In the genomic region with DNA sequence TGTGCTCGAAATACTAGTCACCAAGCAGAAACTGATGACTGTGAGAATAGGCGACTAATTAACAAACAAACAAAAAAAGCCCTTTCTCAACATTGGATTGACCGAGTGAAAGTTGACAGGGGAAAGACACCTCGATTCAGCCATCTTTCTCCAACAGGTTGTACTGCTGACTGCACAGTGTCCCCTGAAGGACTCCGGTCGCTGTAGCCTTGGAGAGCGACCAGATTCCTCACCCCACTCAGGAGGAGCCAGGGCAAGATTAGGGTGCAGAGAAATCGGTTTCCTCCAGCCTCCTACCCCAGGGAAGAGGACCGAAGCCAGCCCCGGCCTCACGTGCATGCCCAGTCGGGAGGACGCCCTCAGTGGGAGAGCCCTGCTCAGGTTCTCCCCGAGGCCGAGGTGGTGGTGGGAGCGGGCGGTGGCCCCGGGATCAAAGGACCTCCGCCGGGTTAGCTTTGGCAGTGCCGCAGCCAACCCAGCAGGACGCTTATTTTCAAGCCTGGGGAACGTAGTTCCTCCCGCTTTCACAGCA, we compare ENCODE assay signal across 1 cellular context.
A peak's percentile ranks its signal among the peaks of the same experiment; 100 is the strongest.
TF ChIP-seq lines count a peak whose summit lies in the region.

No MANE protein-coding gene starts in this region.

TF ChIP-seq in HepG2, 621 proteins besides CTCF, POLR2A, EP300 and RAD21 (continued from another document and continues in another):
- TF ChIP-seq ZNF558 (CRISPR knock-in tag; IDR thresholded peaks at IDR 0.05; ENCODE audit: borderline replicate concordance): no peak
- TF ChIP-seq ZSCAN29 (CRISPR knock-in tag; conservative IDR thresholded peaks at IDR 0.05): no peak
- TF ChIP-seq, protein P1, sequence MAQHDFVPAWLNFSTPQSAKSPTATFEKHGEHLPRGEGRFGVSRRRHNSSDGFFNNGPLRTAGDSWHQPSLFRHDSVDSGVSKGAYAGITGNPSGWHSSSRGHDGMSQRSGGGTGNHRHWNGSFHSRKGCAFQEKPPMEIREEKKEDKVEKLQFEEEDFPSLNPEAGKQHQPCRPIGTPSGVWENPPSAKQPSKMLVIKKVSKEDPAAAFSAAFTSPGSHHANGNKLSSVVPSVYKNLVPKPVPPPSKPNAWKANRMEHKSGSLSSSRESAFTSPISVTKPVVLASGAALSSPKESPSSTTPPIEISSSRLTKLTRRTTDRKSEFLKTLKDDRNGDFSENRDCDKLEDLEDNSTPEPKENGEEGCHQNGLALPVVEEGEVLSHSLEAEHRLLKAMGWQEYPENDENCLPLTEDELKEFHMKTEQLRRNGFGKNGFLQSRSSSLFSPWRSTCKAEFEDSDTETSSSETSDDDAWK (CRISPR knock-in tag; IDR thresholded peaks at IDR 0.05): no peak
- TF ChIP-seq TP53 (CRISPR knock-in tag; conservative IDR thresholded peaks at IDR 0.05): no peak
- TF ChIP-seq, protein P2, sequence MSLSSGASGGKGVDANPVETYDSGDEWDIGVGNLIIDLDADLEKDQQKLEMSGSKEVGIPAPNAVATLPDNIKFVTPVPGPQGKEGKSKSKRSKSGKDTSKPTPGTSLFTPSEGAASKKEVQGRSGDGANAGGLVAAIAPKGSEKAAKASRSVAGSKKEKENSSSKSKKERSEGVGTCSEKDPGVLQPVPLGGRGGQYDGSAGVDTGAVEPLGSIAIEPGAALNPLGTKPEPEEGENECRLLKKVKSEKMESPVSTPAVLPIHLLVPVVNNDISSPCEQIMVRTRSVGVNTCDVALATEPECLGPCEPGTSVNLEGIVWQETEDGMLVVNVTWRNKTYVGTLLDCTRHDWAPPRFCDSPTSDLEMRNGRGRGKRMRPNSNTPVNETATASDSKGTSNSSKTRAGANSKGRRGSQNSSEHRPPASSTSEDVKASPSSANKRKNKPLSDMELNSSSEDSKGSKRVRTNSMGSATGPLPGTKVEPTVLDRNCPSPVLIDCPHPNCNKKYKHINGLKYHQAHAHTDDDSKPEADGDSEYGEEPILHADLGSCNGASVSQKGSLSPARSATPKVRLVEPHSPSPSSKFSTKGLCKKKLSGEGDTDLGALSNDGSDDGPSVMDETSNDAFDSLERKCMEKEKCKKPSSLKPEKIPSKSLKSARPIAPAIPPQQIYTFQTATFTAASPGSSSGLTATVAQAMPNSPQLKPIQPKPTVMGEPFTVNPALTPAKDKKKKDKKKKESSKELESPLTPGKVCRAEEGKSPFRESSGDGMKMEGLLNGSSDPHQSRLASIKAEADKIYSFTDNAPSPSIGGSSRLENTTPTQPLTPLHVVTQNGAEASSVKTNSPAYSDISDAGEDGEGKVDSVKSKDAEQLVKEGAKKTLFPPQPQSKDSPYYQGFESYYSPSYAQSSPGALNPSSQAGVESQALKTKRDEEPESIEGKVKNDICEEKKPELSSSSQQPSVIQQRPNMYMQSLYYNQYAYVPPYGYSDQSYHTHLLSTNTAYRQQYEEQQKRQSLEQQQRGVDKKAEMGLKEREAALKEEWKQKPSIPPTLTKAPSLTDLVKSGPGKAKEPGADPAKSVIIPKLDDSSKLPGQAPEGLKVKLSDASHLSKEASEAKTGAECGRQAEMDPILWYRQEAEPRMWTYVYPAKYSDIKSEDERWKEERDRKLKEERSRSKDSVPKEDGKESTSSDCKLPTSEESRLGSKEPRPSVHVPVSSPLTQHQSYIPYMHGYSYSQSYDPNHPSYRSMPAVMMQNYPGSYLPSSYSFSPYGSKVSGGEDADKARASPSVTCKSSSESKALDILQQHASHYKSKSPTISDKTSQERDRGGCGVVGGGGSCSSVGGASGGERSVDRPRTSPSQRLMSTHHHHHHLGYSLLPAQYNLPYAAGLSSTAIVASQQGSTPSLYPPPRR (CRISPR knock-in tag; IDR thresholded peaks at IDR 0.05; ENCODE audit: borderline replicate concordance): no peak
- no peak; the same call in 1 of the 2 replicates for TF ChIP-seq GPN1 (CRISPR knock-in tag; IDR thresholded peaks at IDR 0.05; ENCODE audit: borderline replicate concordance)
- TF ChIP-seq, protein P3, sequence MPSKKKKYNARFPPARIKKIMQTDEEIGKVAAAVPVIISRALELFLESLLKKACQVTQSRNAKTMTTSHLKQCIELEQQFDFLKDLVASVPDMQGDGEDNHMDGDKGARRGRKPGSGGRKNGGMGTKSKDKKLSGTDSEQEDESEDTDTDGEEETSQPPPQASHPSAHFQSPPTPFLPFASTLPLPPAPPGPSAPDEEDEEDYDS (CRISPR knock-in tag; IDR thresholded peaks at IDR 0.05): no peak; the same call in 1 of the 2 replicates
- TF ChIP-seq, protein P4, sequence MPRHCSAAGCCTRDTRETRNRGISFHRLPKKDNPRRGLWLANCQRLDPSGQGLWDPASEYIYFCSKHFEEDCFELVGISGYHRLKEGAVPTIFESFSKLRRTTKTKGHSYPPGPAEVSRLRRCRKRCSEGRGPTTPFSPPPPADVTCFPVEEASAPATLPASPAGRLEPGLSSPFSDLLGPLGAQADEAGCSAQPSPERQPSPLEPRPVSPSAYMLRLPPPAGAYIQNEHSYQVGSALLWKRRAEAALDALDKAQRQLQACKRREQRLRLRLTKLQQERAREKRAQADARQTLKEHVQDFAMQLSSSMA (CRISPR knock-in tag; IDR thresholded peaks at IDR 0.05): no peak
- TF ChIP-seq, protein P5, sequence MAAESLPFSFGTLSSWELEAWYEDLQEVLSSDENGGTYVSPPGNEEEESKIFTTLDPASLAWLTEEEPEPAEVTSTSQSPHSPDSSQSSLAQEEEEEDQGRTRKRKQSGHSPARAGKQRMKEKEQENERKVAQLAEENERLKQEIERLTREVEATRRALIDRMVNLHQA (CRISPR knock-in tag; IDR thresholded peaks at IDR 0.05): no peak
- no peak for TF ChIP-seq ZNF614 (CRISPR knock-in tag; IDR thresholded peaks at IDR 0.05; ENCODE audit: borderline replicate concordance)
- no peak; the same call in none of the 2 replicates for TF ChIP-seq SALL1 (CRISPR knock-in tag; IDR thresholded peaks at IDR 0.05)
- no peak for TF ChIP-seq NBN (conservative IDR thresholded peaks at IDR 0.05)
- TF ChIP-seq, protein P6, sequence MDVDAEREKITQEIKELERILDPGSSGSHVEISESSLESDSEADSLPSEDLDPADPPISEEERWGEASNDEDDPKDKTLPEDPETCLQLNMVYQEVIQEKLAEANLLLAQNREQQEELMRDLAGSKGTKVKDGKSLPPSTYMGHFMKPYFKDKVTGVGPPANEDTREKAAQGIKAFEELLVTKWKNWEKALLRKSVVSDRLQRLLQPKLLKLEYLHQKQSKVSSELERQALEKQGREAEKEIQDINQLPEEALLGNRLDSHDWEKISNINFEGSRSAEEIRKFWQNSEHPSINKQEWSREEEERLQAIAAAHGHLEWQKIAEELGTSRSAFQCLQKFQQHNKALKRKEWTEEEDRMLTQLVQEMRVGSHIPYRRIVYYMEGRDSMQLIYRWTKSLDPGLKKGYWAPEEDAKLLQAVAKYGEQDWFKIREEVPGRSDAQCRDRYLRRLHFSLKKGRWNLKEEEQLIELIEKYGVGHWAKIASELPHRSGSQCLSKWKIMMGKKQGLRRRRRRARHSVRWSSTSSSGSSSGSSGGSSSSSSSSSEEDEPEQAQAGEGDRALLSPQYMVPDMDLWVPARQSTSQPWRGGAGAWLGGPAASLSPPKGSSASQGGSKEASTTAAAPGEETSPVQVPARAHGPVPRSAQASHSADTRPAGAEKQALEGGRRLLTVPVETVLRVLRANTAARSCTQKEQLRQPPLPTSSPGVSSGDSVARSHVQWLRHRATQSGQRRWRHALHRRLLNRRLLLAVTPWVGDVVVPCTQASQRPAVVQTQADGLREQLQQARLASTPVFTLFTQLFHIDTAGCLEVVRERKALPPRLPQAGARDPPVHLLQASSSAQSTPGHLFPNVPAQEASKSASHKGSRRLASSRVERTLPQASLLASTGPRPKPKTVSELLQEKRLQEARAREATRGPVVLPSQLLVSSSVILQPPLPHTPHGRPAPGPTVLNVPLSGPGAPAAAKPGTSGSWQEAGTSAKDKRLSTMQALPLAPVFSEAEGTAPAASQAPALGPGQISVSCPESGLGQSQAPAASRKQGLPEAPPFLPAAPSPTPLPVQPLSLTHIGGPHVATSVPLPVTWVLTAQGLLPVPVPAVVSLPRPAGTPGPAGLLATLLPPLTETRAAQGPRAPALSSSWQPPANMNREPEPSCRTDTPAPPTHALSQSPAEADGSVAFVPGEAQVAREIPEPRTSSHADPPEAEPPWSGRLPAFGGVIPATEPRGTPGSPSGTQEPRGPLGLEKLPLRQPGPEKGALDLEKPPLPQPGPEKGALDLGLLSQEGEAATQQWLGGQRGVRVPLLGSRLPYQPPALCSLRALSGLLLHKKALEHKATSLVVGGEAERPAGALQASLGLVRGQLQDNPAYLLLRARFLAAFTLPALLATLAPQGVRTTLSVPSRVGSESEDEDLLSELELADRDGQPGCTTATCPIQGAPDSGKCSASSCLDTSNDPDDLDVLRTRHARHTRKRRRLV (CRISPR knock-in tag; IDR thresholded peaks at IDR 0.05): no peak
- TF ChIP-seq, protein P7, sequence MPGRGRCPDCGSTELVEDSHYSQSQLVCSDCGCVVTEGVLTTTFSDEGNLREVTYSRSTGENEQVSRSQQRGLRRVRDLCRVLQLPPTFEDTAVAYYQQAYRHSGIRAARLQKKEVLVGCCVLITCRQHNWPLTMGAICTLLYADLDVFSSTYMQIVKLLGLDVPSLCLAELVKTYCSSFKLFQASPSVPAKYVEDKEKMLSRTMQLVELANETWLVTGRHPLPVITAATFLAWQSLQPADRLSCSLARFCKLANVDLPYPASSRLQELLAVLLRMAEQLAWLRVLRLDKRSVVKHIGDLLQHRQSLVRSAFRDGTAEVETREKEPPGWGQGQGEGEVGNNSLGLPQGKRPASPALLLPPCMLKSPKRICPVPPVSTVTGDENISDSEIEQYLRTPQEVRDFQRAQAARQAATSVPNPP (CRISPR knock-in tag; IDR thresholded peaks at IDR 0.05): no peak
- TF ChIP-seq, protein P8, sequence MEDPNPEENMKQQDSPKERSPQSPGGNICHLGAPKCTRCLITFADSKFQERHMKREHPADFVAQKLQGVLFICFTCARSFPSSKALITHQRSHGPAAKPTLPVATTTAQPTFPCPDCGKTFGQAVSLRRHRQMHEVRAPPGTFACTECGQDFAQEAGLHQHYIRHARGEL (CRISPR knock-in tag; IDR thresholded peaks at IDR 0.05): no peak
- TF ChIP-seq KDM3A (CRISPR knock-in tag; IDR thresholded peaks at IDR 0.05; ENCODE audit: low read depth): no peak
- TF ChIP-seq, protein P9, sequence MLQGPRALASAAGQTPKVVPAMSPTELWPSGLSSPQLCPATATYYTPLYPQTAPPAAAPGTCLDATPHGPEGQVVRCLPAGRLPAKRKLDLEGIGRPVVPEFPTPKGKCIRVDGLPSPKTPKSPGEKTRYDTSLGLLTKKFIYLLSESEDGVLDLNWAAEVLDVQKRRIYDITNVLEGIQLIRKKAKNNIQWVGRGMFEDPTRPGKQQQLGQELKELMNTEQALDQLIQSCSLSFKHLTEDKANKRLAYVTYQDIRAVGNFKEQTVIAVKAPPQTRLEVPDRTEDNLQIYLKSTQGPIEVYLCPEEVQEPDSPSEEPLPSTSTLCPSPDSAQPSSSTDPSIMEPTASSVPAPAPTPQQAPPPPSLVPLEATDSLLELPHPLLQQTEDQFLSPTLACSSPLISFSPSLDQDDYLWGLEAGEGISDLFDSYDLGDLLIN (CRISPR knock-in tag; IDR thresholded peaks at IDR 0.05; ENCODE audit: borderline replicate concordance): no peak
- TF ChIP-seq, protein P10, sequence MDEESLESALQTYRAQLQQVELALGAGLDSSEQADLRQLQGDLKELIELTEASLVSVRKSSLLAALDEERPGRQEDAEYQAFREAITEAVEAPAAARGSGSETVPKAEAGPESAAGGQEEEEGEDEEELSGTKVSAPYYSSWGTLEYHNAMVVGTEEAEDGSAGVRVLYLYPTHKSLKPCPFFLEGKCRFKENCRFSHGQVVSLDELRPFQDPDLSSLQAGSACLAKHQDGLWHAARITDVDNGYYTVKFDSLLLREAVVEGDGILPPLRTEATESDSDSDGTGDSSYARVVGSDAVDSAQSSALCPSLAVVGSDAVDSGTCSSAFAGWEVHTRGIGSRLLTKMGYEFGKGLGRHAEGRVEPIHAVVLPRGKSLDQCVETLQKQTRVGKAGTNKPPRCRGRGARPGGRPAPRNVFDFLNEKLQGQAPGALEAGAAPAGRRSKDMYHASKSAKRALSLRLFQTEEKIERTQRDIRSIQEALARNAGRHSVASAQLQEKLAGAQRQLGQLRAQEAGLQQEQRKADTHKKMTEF (CRISPR knock-in tag; IDR thresholded peaks at IDR 0.05): no peak
- no peak for TF ChIP-seq PAF1 (CRISPR knock-in tag; IDR thresholded peaks at IDR 0.05)
- TF ChIP-seq ZNF180 (CRISPR knock-in tag; IDR thresholded peaks at IDR 0.05; ENCODE audit: borderline replicate concordance, low read depth): 0 out of 2 replicates have a peak, but pooled peaks have one; percentile 30
- TF ChIP-seq PHB2 (IDR thresholded peaks at IDR 0.05; ENCODE audit: partially characterized antibody): no peak
- no peak for TF ChIP-seq MED13 (CRISPR knock-in tag; IDR thresholded peaks at IDR 0.05)
- no peak for TF ChIP-seq ZNF350 (CRISPR knock-in tag; IDR thresholded peaks at IDR 0.05; ENCODE audit: borderline replicate concordance, low read depth)
- TF ChIP-seq, protein P11, sequence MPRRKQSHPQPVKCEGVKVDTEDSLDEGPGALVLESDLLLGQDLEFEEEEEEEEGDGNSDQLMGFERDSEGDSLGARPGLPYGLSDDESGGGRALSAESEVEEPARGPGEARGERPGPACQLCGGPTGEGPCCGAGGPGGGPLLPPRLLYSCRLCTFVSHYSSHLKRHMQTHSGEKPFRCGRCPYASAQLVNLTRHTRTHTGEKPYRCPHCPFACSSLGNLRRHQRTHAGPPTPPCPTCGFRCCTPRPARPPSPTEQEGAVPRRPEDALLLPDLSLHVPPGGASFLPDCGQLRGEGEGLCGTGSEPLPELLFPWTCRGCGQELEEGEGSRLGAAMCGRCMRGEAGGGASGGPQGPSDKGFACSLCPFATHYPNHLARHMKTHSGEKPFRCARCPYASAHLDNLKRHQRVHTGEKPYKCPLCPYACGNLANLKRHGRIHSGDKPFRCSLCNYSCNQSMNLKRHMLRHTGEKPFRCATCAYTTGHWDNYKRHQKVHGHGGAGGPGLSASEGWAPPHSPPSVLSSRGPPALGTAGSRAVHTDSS (CRISPR knock-in tag; conservative IDR thresholded peaks at IDR 0.05): no peak
- no peak for TF ChIP-seq CHD4 (IDR thresholded peaks at IDR 0.05; ENCODE audit: borderline replicate concordance, low read length)
- TF ChIP-seq ZNF7 (CRISPR knock-in tag; IDR thresholded peaks at IDR 0.05): no peak
- TF ChIP-seq RBM39 (IDR thresholded peaks at IDR 0.05; ENCODE audit: low read depth, low read length, poor library complexity, severe bottlenecking): no peak
- TF ChIP-seq STAT5B (CRISPR knock-in tag; IDR thresholded peaks at IDR 0.05): no peak
- TF ChIP-seq, protein P12, sequence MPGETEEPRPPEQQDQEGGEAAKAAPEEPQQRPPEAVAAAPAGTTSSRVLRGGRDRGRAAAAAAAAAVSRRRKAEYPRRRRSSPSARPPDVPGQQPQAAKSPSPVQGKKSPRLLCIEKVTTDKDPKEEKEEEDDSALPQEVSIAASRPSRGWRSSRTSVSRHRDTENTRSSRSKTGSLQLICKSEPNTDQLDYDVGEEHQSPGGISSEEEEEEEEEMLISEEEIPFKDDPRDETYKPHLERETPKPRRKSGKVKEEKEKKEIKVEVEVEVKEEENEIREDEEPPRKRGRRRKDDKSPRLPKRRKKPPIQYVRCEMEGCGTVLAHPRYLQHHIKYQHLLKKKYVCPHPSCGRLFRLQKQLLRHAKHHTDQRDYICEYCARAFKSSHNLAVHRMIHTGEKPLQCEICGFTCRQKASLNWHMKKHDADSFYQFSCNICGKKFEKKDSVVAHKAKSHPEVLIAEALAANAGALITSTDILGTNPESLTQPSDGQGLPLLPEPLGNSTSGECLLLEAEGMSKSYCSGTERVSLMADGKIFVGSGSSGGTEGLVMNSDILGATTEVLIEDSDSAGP (CRISPR knock-in tag; IDR thresholded peaks at IDR 0.05; ENCODE audit: borderline replicate concordance): no peak; the same call in 1 of the 2 replicates
- no peak for TF ChIP-seq SCMH1 (CRISPR knock-in tag; IDR thresholded peaks at IDR 0.05; ENCODE audit: borderline replicate concordance)
